Comparison of ENCODE assay signal across 21 cellular contexts in genomic region chr16:12494716-12495115, GRCh38.
DNase-seq lines count a peak whose midpoint lies in the region; ATAC-seq and TF ChIP-seq lines count a peak whose summit lies in the region.
"Had no signal": no experiment of that assay in that cellular context is flagged by ENCODE, and none has a peak within 500 bp of the region (broad histone marks: within the 10 kb centered on the region; RNA-seq: fewer than 3 reads in every experiment).

No MANE protein-coding gene starts in this region.

- intact Hi-C loops in left ventricle myocardium superior (cut with micrococcal nuclease): no loop called here
- intact Hi-C loops in left cardiac atrium (cut with DNase I): no loop called here
- intact Hi-C loops in esophagus squamous epithelium (cut with DNase I): no loop called here

- TF ChIP-seq CTCF in endodermal cell (conservative IDR thresholded peaks at IDR 0.05): no peak
- TF ChIP-seq CTCF in neural crest cell (conservative IDR thresholded peaks at IDR 0.05): no peak
- no peak for TF ChIP-seq CTCF in esophagus squamous epithelium (IDR thresholded peaks at IDR 0.05)

- WGBS in endodermal cell (ENCODE audit: insufficient coverage in 1 of 2, insufficient read length in 1 of 2), 2 experiments: 82 to 88% methylated on average over 4 to 6 of the region's 6 CpGs
- 82 to 91% methylated on average over 5 to 6 of the region's 6 CpGs for WGBS in esophagus squamous epithelium, 2 donors

- H3K4me3 Mint-ChIP-seq in endodermal cell: no peak overlapping the region
- no peak overlapping the region for H3K4me3 Mint-ChIP-seq in neural crest cell
- H3K4me3 Mint-ChIP-seq: CD8-positive, alpha-beta memory T cell; HFFc6; IgD-negative memory B cell had no signal

- H3K4me1 Mint-ChIP-seq in endodermal cell (peaks cover 1% of the 10 kb centered on the region), neural crest cell (peaks cover 14% of the 10 kb centered on the region)

- no peaks in the 10 kb centered on the region for H3K27me3 ChIP-seq in endodermal cell (ENCODE audit: control insufficient read depth, insufficient read depth, low read length, poor library complexity, severe bottlenecking)
- H3K27me3 ChIP-seq in esophagus squamous epithelium: no peaks in the 10 kb centered on the region
- H3K27me3 ChIP-seq: BLaER1 had no signal

- peak; percentile 39 for DNase-seq in left ventricle myocardium superior
- no peak for DNase-seq in left cardiac atrium
- DNase-seq in endodermal cell: peak; percentile 51
- DNase-seq in neural crest cell (ENCODE audit: low read depth, low spot score): no peak
- no peak for DNase-seq in HuH-7.5 (ENCODE audit: low spot score)
- DNase-seq in esophagus squamous epithelium (lab: John Stamatoyannopoulos, UW): no peak
- DNase-seq: 8988T; CD8-positive, alpha-beta memory T cell; COR-L47; DMS 273 treated with DMSO at 0.1 percent for 48 hours; DMS53; DND-41; EL; GM23248; HCEC 1CT; HFFc6 had no signal

- H3K36me3 ChIP-seq in endodermal cell (ENCODE audit: control insufficient read depth, insufficient read depth, low read length) (no peaks in the 10 kb centered on the region), esophagus squamous epithelium (no peaks in the 10 kb centered on the region)

- no peak overlapping the region for H3K9ac ChIP-seq in endodermal cell (ENCODE audit: extremely low read depth, low read length, poor library complexity, severe bottlenecking)
- H3K9ac ChIP-seq: BLaER1, GM23248 had no signal

- TF ChIP-seq POLR2A in esophagus squamous epithelium (IDR thresholded peaks at IDR 0.05): no peak

- no peak overlapping the region for H3K27ac ChIP-seq in endodermal cell (ENCODE audit: low read depth, low read length)
- no peak overlapping the region for H3K27ac ChIP-seq in esophagus squamous epithelium
- H3K27ac ChIP-seq: BLaER1, GM23248, HL-60 had no signal

- H3K9me3 ChIP-seq in endodermal cell (ENCODE audit: control insufficient read depth, low read length) (no peaks in the 10 kb centered on the region), esophagus squamous epithelium (no peaks in the 10 kb centered on the region)
- H3K9me3 ChIP-seq: BLaER1 had no signal

- no peaks in the 10 kb centered on the region for H3K36me3 Mint-ChIP-seq in endodermal cell (ENCODE audit: low read depth)
- H3K36me3 Mint-ChIP-seq in neural crest cell (ENCODE audit: low read depth): peaks cover 3% of the 10 kb centered on the region

- ATAC-seq in left ventricle myocardium superior: no peak
- no peak for ATAC-seq in left cardiac atrium
- ATAC-seq in GM19035 (IDR thresholded peaks at IDR 0.05; ENCODE audit: unreplicated experiment): no peak
- ATAC-seq: GM12878 had no signal

- H3K9me3 Mint-ChIP-seq in endodermal cell: peaks cover 3% of the 10 kb centered on the region
- no peaks in the 10 kb centered on the region for H3K9me3 Mint-ChIP-seq in neural crest cell
- H3K9me3 Mint-ChIP-seq: HFFc6 had no signal

- H3K4me3 ChIP-seq in endodermal cell (ENCODE audit: low read length) (no peak overlapping the region), esophagus squamous epithelium (no peak overlapping the region)
- H3K4me3 ChIP-seq: BLaER1, GM12878, GM23248 had no signal

- H3K4me1 ChIP-seq in endodermal cell (ENCODE audit: control insufficient read depth, insufficient read depth, low read length) (no peaks in the 10 kb centered on the region), esophagus squamous epithelium (peaks cover 0 to 8% (median 0%) of the 10 kb centered on the region in 3 donors)

- H3K27ac Mint-ChIP-seq in endodermal cell: no peak overlapping the region
- peak overlapping the region; percentile 92 for H3K27ac Mint-ChIP-seq in neural crest cell (ENCODE audit: unreplicated experiment)
- H3K27ac Mint-ChIP-seq: CD8-positive, alpha-beta memory T cell; HFFc6; IgD-negative memory B cell had no signal

- peaks cover 2% of the 10 kb centered on the region for H3K27me3 Mint-ChIP-seq in endodermal cell (ENCODE audit: insufficient read depth)
- no peaks in the 10 kb centered on the region for H3K27me3 Mint-ChIP-seq in neural crest cell (ENCODE audit: low read depth)
- H3K27me3 Mint-ChIP-seq: IgD-negative memory B cell had no signal

Comparison
In these comparisons a context has a peak if more than half of its experiments do, and no peak if none do; other contexts are left out.
1. DNase-seq: peak in left ventricle myocardium superior (single experiment) and endodermal cell (single experiment); none in left cardiac atrium (single experiment), neural crest cell (single experiment), HuH-7.5 (single experiment) and esophagus squamous epithelium (single experiment).